13 cellular contexts compared by ENCODE assay signal in the genomic region with DNA sequence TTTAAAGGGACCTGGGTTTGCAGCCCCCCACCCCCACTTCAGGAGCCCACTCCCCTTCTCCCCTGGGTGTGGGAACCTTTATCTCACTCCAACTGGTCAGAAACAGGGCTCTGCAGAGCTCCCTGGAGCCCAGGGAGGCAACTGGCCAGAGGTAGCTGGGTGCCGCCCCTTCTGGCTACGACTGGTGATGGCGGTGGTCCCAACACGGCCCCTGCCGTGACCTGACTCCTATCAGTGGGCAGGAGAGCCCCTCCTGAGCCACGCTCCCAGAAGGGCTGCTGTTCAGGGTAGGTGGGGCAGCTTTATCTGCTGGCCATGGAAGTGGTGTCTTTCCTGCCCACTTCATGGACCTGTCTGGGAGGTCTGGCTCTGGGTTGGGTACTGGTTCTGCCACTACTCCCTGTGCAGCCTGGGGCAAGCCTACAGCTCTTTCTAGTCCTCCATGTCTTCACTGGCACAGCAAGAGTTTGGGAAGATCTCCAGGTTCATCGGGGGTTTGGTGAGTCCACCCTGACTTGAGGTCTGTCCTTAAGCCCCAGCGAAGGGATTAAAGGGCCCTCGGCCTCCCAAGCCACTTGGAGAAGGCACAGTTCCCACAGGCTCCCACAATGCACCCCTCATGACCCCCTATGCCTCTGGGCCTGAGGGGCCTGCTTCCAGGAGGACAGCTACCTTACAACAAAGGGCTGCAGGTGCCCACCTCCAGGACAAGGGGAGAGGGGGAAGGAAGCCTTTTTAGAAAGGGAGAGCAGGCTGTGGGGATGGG. TPM values are rescaled to one million over a fixed set of nuclear protein-coding genes. Genes with fewer than 3 reads are reported as not detected.
DNase-seq lines count a peak whose midpoint lies in the region; ATAC-seq, FAIRE-seq and TF ChIP-seq lines count a peak whose summit lies in the region.
"Had no signal": no experiment of that assay in that cellular context is flagged by ENCODE, and none has a peak within 500 bp of the region (broad histone marks: within the 10 kb centered on the region; RNA-seq: fewer than 3 reads in every experiment).

No MANE protein-coding gene starts in this region.

- peaks cover 9% of the 10 kb centered on the region for H3K23me2 ChIP-seq in H1 (ENCODE audit: low read depth, low read length)

- no peaks in the 10 kb centered on the region for H3K9me3 Mint-ChIP-seq in T-helper 2 cell treated with Interferon-gamma antibody and Interleukin-4, amounts not matched to agents 5 μg/mL and 100 μg/mL, for 36 hours
- H3K9me3 Mint-ChIP-seq in naive thymus-derived CD4-positive, alpha-beta T cell = no peaks in the 10 kb centered on the region
- H3K9me3 Mint-ChIP-seq: activated T-helper 17 cell treated with anti-CD3 and anti-CD28 coated beads, Interleukin-2, amount 50 U/mL, for 72 hours; natural killer cell treated with Interleukin-12 subunit alpha and Interleukin-12 subunit beta and Interleukin-15 and Interleukin-18, amount 100 ng/mL, for 72 hours had no signal

- intact Hi-C loops in naive thymus-derived CD4-positive, alpha-beta T cell (cut with micrococcal nuclease) = loop anchor here in 1 of 2 donors (5.0 kb wide), 1 partner anchor 250 kb away; the partner anchor contains the start of gene PEMT
- intact Hi-C loops in tibial artery (cut with DNase I; ENCODE audit: low total_unique reads) = no loop called here

- TF ChIP-seq CTCF in H1 (IDR thresholded peaks at IDR 0.05; ENCODE audit: control extremely low read depth in 1 of 3, insufficient read depth in 1 of 3, low read depth in 1 of 3, low read length in 3 of 3) = no peak
- no peak for TF ChIP-seq CTCF in tibial artery (IDR thresholded peaks at IDR 0.05)

- no peak overlapping the region for H2BK120ac ChIP-seq in H1 (replicated peaks; ENCODE audit: low read depth, low read length)

- H2BK12ac ChIP-seq in H1 (ENCODE audit: low read depth, low read length) = peak overlapping the region; percentile 99; the same call in 1 of the 2 replicates

- H3K23ac ChIP-seq in H1 (ENCODE audit: insufficient read length) = no peak overlapping the region

- TF ChIP-seq RAD21 in H1 (IDR thresholded peaks at IDR 0.05 in 1 of 2, conservative IDR thresholded peaks at IDR 0.05 in 1 of 2; ENCODE audit: low read depth in 2 of 2, low read length in 2 of 2) = no peak

- H2BK5ac ChIP-seq in H1 (ENCODE audit: low read depth, low read length) = peak overlapping the region; percentile 99; the same call in 1 of the 2 replicates

- no peak overlapping the region; the same call in 1 of the 2 replicates for H4K8ac ChIP-seq in H1 (ENCODE audit: extremely low read depth, insufficient read depth, low read length)

- no peaks in the 10 kb centered on the region for H3K27me3 Mint-ChIP-seq in T-helper 2 cell treated with Interferon-gamma antibody and Interleukin-4, amounts not matched to agents 5 μg/mL and 100 μg/mL, for 36 hours (ENCODE audit: low read depth)
- no peaks in the 10 kb centered on the region for H3K27me3 Mint-ChIP-seq in naive thymus-derived CD4-positive, alpha-beta T cell
- H3K27me3 Mint-ChIP-seq: activated T-helper 17 cell treated with anti-CD3 and anti-CD28 coated beads, Interleukin-2, amount 50 U/mL, for 72 hours; natural killer cell treated with Interleukin-12 subunit alpha and Interleukin-12 subunit beta and Interleukin-15 and Interleukin-18, amount 100 ng/mL, for 72 hours had no signal

- H3K4me1 ChIP-seq in H1 (replicated peaks in 1 of 4; ENCODE audit: control insufficient read depth in 3 of 4, insufficient read depth in 4 of 4, low read length in 3 of 4) = peaks cover 17 to 42% (median 33%) of the 10 kb centered on the region in 4 experiments
- peaks cover 6 to 29% of the 10 kb centered on the region in 2 donors for H3K4me1 ChIP-seq in naive thymus-derived CD4-positive, alpha-beta T cell (ENCODE audit: control insufficient read depth in 2 of 2, insufficient read depth in 2 of 2, low read length in 2 of 2)
- peaks cover 0 to 61% (median 49%) of the 10 kb centered on the region in 4 donors for H3K4me1 ChIP-seq in tibial artery

- H3K27ac ChIP-seq in H1 (ENCODE audit: low read depth, low read length) = no peak overlapping the region
- H3K27ac ChIP-seq in naive thymus-derived CD4-positive, alpha-beta T cell (ENCODE audit: low read depth, low read length) = peak overlapping the region; percentile 40
- H3K27ac ChIP-seq in tibial artery = peak overlapping the region; percentile 96 to 100

- no peak overlapping the region for H3K14ac ChIP-seq in H1 (ENCODE audit: insufficient read length)

- H3K56ac ChIP-seq in H1 (replicated peaks; ENCODE audit: insufficient read length, low read depth, low read length) = no peak overlapping the region

- no peak for ATAC-seq in naive thymus-derived CD4-positive, alpha-beta T cell
- ATAC-seq: activated T-helper 17 cell treated with anti-CD3 and anti-CD28 coated beads, Interleukin-2, amount 50 U/mL, for 72 hours; natural killer cell treated with Interleukin-12 subunit alpha and Interleukin-12 subunit beta and Interleukin-15 and Interleukin-18, amount 100 ng/mL, for 72 hours had no signal

- no peak for FAIRE-seq in H1 (lab: Jason Lieb, UNC)

- H3K9ac ChIP-seq in H1 (replicated peaks in 1 of 4; ENCODE audit: extremely low read depth in 1 of 4, low read depth in 3 of 4, low read length in 3 of 4) = no peak overlapping the region; a peak in 1 of 7 replicates

- no peaks in the 10 kb centered on the region for H3K79me2 ChIP-seq in H1 (ENCODE audit: control insufficient read depth in 1 of 2, insufficient read depth in 2 of 2, low read length in 2 of 2)

- no peak overlapping the region for H2AFZ ChIP-seq in H1 (ENCODE audit: low read length)

- H3K4me3 ChIP-seq in H1 (ENCODE audit: extremely low read depth in 1 of 4, insufficient read depth in 2 of 4, low read depth in 3 of 4, low read length in 4 of 4) (no peak overlapping the region), tibial artery (no peak overlapping the region)
- no peak overlapping the region for H3K4me3 ChIP-seq in naive thymus-derived CD4-positive, alpha-beta T cell (ENCODE audit: low read length)

- POLR2A ChIA-PET in H1 (lab: Charles Lee; ENCODE audit: partially characterized antibody) = interaction anchor here (0.9 to 8.8 kb wide), 13 partner anchors 8 to 79 kb away, joined by 3 to 122 read pairs (median 4); no protein-coding TSS in a partner anchor
- POLR2A ChIA-PET in naive thymus-derived CD4-positive, alpha-beta T cell (lab: Charles Lee) = interaction anchor here (0.6 to 2.2 kb wide), 3 partner anchors 7 to 545 kb away, joined by 3 to 15 read pairs (median 6); no protein-coding TSS in a partner anchor

- H3K18ac ChIP-seq in H1 (ENCODE audit: extremely low read depth, low read length) = peak overlapping the region; percentile 60; the same call in 1 of the 2 replicates

- peaks cover 0 to 1% of the 10 kb centered on the region in 2 experiments for H4K20me1 ChIP-seq in H1 (replicated peaks in 1 of 2; ENCODE audit: control insufficient read depth in 1 of 2, insufficient read depth in 2 of 2, low read length in 2 of 2)

- peaks cover 1% of the 10 kb centered on the region for H3K36me3 Mint-ChIP-seq in T-helper 2 cell treated with Interferon-gamma antibody and Interleukin-4, amounts not matched to agents 5 μg/mL and 100 μg/mL, for 36 hours (ENCODE audit: low read depth)
- H3K36me3 Mint-ChIP-seq in naive thymus-derived CD4-positive, alpha-beta T cell = no peaks in the 10 kb centered on the region
- H3K36me3 Mint-ChIP-seq: natural killer cell treated with Interleukin-12 subunit alpha and Interleukin-12 subunit beta and Interleukin-15 and Interleukin-18, amount 100 ng/mL, for 72 hours had no signal

- no peak for DNase-seq in T-helper 2 cell treated with Interferon-gamma antibody and Interleukin-4, amounts not matched to agents 5 μg/mL and 100 μg/mL, for 36 hours (ENCODE audit: low spot score)
- no peak for DNase-seq in T-helper 2 cell
- no peak for DNase-seq in H1 (ENCODE audit: low read depth in 1 of 2, low spot score in 2 of 2)
- DNase-seq in naive thymus-derived CD4-positive, alpha-beta T cell = no peak
- DNase-seq in tibial artery = no peak
- no peak for DNase-seq in SIG-M5 treated with dmso at 0.1 percent for 504 hours (lab: John Stamatoyannopoulos, UW; ENCODE audit: unreplicated experiment)
- no peak for DNase-seq in NCI-H1436 treated with DMSO at 0.1 percent for 48 hours (lab: John Stamatoyannopoulos, UW)
- no peak for DNase-seq in hepatic stellate cell (ENCODE audit: low spot score)
- DNase-seq: Kasumi-1; NCI-H2227 treated with DMSO at 0.1 percent for 48 hours; stimulated activated CD4-positive, alpha-beta T cell treated with anti-CD3 and anti-CD28 coated beads, Interleukin-2, amount 100 ng/mL, for 24 hours had no signal

- peak overlapping the region; percentile 77 for H3K27ac Mint-ChIP-seq in T-helper 2 cell treated with Interferon-gamma antibody and Interleukin-4, amounts not matched to agents 5 μg/mL and 100 μg/mL, for 36 hours
- H3K27ac Mint-ChIP-seq in naive thymus-derived CD4-positive, alpha-beta T cell = peak overlapping the region in 5 of 9 donors; percentile 42 to 83 (median 68)

- 94% methylated on average over 9 of the region's 9 CpGs; no CpG with 5 or more reads in 1 of the 2 experiments for WGBS in H1 (ENCODE audit: extremely low coverage in 1 of 2, insufficient coverage in 1 of 2, insufficient read length in 1 of 2, insufficient replicate concordance in 2 of 2, low coverage in 1 of 2, low lambda C conversion rate in 2 of 2, missing lambda C conversion rate in 1 of 2), 2 experiments

- peak overlapping the region; percentile 75 for H2BK15ac ChIP-seq in H1 (ENCODE audit: low read length)

- H3K4me2 ChIP-seq in H1 (ENCODE audit: insufficient read depth in 1 of 2, low read depth in 2 of 2, low read length in 2 of 2) = no peak overlapping the region

- TF ChIP-seq POLR2A in H1 (IDR thresholded peaks at IDR 0.05; ENCODE audit: control extremely low read depth in 1 of 2, low read depth in 2 of 2, low read length in 2 of 2) = no peak

- peak overlapping the region; percentile 52 for H4K91ac ChIP-seq in H1 (replicated peaks; ENCODE audit: insufficient read length, low read length)

- H3K4me3 Mint-ChIP-seq in T-helper 2 cell treated with Interferon-gamma antibody and Interleukin-4, amounts not matched to agents 5 μg/mL and 100 μg/mL, for 36 hours = peak overlapping the region; percentile 12
- H3K4me3 Mint-ChIP-seq in naive thymus-derived CD4-positive, alpha-beta T cell = no peak overlapping the region
- H3K4me3 Mint-ChIP-seq: natural killer cell treated with Interleukin-12 subunit alpha and Interleukin-12 subunit beta and Interleukin-15 and Interleukin-18, amount 100 ng/mL, for 72 hours had no signal

- H3K9me3 ChIP-seq in H1 (ENCODE audit: insufficient read depth in 2 of 2, low read depth in 1 of 2, low read length in 1 of 2) = no peaks in the 10 kb centered on the region
- no peaks in the 10 kb centered on the region for H3K9me3 ChIP-seq in naive thymus-derived CD4-positive, alpha-beta T cell (ENCODE audit: control insufficient read depth in 2 of 3, low read length in 3 of 3)
- H3K9me3 ChIP-seq in tibial artery = no peaks in the 10 kb centered on the region

- H2BK20ac ChIP-seq in H1 (ENCODE audit: low read length) = peak overlapping the region; percentile 74; the same call in 1 of the 2 replicates

- peaks cover 42% of the 10 kb centered on the region for H3K4me1 Mint-ChIP-seq in T-helper 2 cell treated with Interferon-gamma antibody and Interleukin-4, amounts not matched to agents 5 μg/mL and 100 μg/mL, for 36 hours (ENCODE audit: low read depth)
- H3K4me1 Mint-ChIP-seq in naive thymus-derived CD4-positive, alpha-beta T cell = peaks cover 13 to 45% (median 43%) of the 10 kb centered on the region in 7 donors

- peak overlapping the region; percentile 20 for H4K5ac ChIP-seq in H1 (ENCODE audit: insufficient read length, low read depth, low read length)

- peak overlapping the region; percentile 79; the same call in 1 of the 2 replicates for H2AK5ac ChIP-seq in H1 (ENCODE audit: low read depth, low read length)

- no peak for TF ChIP-seq EP300 in H1 (IDR thresholded peaks at IDR 0.05; ENCODE audit: borderline replicate concordance in 1 of 2, low read depth in 2 of 2, low read length in 2 of 2)

- H3K79me1 ChIP-seq in H1 (ENCODE audit: low read depth, low read length) = no peaks in the 10 kb centered on the region

- H3K36me3 ChIP-seq in H1 (ENCODE audit: control insufficient read depth in 2 of 4, insufficient read depth in 4 of 4, low read length in 3 of 4) (no peaks in the 10 kb centered on the region), tibial artery (peaks cover 0 to 22% (median 18%) of the 10 kb centered on the region in 3 donors)
- H3K36me3 ChIP-seq in naive thymus-derived CD4-positive, alpha-beta T cell (ENCODE audit: control insufficient read depth in 2 of 3, insufficient read depth in 3 of 3, low read length in 3 of 3) = peaks cover 0 to 13% (median 0%) of the 10 kb centered on the region in 3 experiments

- CTCF ChIA-PET in H1 (lab: Charles Lee; ENCODE audit: partially characterized antibody) = interaction anchor here (0.8 to 3.5 kb wide), 10 partner anchors 10 to 77 kb away, joined by 3 to 21 read pairs (median 5); no protein-coding TSS in a partner anchor
- CTCF ChIA-PET in naive thymus-derived CD4-positive, alpha-beta T cell (lab: Charles Lee) = no interaction called here

- H3K27me3 ChIP-seq in H1 (replicated peaks in 1 of 4; ENCODE audit: control insufficient read depth in 3 of 4, extremely low read depth in 1 of 4, insufficient read depth in 3 of 4, low read length in 3 of 4) = no peaks in the 10 kb centered on the region; a peak in 1 of 7 replicates
- no peaks in the 10 kb centered on the region for H3K27me3 ChIP-seq in naive thymus-derived CD4-positive, alpha-beta T cell (ENCODE audit: control insufficient read depth in 2 of 2, insufficient read depth in 2 of 2, low read length in 2 of 2)
- H3K27me3 ChIP-seq in tibial artery = no peaks in the 10 kb centered on the region

- peak overlapping the region; percentile 21 for H3K4ac ChIP-seq in H1 (replicated peaks; ENCODE audit: insufficient read length, low read depth, low read length)

RNA-seq across cellular contexts. Expression of gene SREBF1, which starts 5.5 kb away (rescaled TPM):
- 69.9 and 70.8 TPM in 2 replicates for total RNA-seq in H1 (2021; fragmentation: NEBNext Ultra II Directional; extraction: Animal tissue kit (Norgen Biotek cat#: 25700))
- 28.6 and 64.6 TPM in 2 replicates for polyA plus RNA-seq in H1 (2011; rRNA removed)
- 34.1 TPM for polyA plus RNA-seq in H1 (2011; cell fraction: cytosol; rRNA removed)
- polyA plus RNA-seq in H1 (2011; cell fraction: nucleus; rRNA removed) = 270 TPM
- 45.2 to 64.7 TPM (median 53.7 TPM) in 4 replicates for polyA plus RNA-seq in H1 (2012, experiment 1 of 2)
- 36.4 TPM for polyA plus RNA-seq in H1 (2012, experiment 2 of 2)
- polyA plus RNA-seq in H1 (2013, experiment 1 of 2) = 88.4 TPM
- 76.5 TPM for polyA plus RNA-seq in H1 (2013, experiment 2 of 2)
- 21.0 and 35.5 TPM in 2 replicates for polyA minus RNA-seq in H1 (2011; rRNA and poly(A)+ RNA removed)
- polyA minus RNA-seq in H1 (2011; cell fraction: cytosol; rRNA and poly(A)+ RNA removed) = 60.1 TPM
- polyA minus RNA-seq in H1 (2011; cell fraction: nucleus; rRNA and poly(A)+ RNA removed) = 90.1 TPM
- total RNA-seq in naive thymus-derived CD4-positive, alpha-beta T cell = 100 to 1,000 TPM in 3 of 5 experiments, 10 to 100 TPM in 2; 30.9 to 281 (median 159) TPM
- 10 to 100 TPM; 22.4 to 41.3 TPM for polyA plus RNA-seq in naive thymus-derived CD4-positive, alpha-beta T cell
